Comparison of ENCODE assay signal across 1 cellular context in genomic region chr5:173057062-173057924, GRCh38.
TF ChIP-seq lines count a peak whose summit lies in the region.

No MANE protein-coding gene starts in this region.

TF ChIP-seq in HepG2, 621 proteins besides CTCF, POLR2A, EP300 and RAD21 (continued from another document and continues in another):
- TF ChIP-seq, protein P1, sequence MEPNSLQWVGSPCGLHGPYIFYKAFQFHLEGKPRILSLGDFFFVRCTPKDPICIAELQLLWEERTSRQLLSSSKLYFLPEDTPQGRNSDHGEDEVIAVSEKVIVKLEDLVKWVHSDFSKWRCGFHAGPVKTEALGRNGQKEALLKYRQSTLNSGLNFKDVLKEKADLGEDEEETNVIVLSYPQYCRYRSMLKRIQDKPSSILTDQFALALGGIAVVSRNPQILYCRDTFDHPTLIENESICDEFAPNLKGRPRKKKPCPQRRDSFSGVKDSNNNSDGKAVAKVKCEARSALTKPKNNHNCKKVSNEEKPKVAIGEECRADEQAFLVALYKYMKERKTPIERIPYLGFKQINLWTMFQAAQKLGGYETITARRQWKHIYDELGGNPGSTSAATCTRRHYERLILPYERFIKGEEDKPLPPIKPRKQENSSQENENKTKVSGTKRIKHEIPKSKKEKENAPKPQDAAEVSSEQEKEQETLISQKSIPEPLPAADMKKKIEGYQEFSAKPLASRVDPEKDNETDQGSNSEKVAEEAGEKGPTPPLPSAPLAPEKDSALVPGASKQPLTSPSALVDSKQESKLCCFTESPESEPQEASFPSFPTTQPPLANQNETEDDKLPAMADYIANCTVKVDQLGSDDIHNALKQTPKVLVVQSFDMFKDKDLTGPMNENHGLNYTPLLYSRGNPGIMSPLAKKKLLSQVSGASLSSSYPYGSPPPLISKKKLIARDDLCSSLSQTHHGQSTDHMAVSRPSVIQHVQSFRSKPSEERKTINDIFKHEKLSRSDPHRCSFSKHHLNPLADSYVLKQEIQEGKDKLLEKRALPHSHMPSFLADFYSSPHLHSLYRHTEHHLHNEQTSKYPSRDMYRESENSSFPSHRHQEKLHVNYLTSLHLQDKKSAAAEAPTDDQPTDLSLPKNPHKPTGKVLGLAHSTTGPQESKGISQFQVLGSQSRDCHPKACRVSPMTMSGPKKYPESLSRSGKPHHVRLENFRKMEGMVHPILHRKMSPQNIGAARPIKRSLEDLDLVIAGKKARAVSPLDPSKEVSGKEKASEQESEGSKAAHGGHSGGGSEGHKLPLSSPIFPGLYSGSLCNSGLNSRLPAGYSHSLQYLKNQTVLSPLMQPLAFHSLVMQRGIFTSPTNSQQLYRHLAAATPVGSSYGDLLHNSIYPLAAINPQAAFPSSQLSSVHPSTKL (CRISPR knock-in tag; IDR thresholded peaks at IDR 0.05): peak; percentile 53; the same call in 1 of the 2 replicates
- TF ChIP-seq HNRNPLL (IDR thresholded peaks at IDR 0.05; ENCODE audit: low read depth, low read length, poor library complexity, severe bottlenecking): peak; percentile 45
- no peak for TF ChIP-seq SKI (IDR thresholded peaks at IDR 0.05; ENCODE audit: partially characterized antibody)
- TF ChIP-seq ZNF230 (CRISPR knock-in tag; IDR thresholded peaks at IDR 0.05): no peak
- TF ChIP-seq SRSF1 (optimal IDR thresholded peaks at IDR 0.05; ENCODE audit: low read depth, low read length): peak; percentile 89
- TF ChIP-seq LCORL (IDR thresholded peaks at IDR 0.05): no peak
- peak; percentile 93 for TF ChIP-seq LCORL (CRISPR knock-in tag; IDR thresholded peaks at IDR 0.05)
- TF ChIP-seq GPN1 (CRISPR knock-in tag; IDR thresholded peaks at IDR 0.05; ENCODE audit: borderline replicate concordance): no peak
- TF ChIP-seq XBP1 (CRISPR knock-in tag; IDR thresholded peaks at IDR 0.05): no peak
- no peak for TF ChIP-seq TRAFD1 (CRISPR knock-in tag; IDR thresholded peaks at IDR 0.05; ENCODE audit: borderline replicate concordance)
- TF ChIP-seq, protein P2, sequence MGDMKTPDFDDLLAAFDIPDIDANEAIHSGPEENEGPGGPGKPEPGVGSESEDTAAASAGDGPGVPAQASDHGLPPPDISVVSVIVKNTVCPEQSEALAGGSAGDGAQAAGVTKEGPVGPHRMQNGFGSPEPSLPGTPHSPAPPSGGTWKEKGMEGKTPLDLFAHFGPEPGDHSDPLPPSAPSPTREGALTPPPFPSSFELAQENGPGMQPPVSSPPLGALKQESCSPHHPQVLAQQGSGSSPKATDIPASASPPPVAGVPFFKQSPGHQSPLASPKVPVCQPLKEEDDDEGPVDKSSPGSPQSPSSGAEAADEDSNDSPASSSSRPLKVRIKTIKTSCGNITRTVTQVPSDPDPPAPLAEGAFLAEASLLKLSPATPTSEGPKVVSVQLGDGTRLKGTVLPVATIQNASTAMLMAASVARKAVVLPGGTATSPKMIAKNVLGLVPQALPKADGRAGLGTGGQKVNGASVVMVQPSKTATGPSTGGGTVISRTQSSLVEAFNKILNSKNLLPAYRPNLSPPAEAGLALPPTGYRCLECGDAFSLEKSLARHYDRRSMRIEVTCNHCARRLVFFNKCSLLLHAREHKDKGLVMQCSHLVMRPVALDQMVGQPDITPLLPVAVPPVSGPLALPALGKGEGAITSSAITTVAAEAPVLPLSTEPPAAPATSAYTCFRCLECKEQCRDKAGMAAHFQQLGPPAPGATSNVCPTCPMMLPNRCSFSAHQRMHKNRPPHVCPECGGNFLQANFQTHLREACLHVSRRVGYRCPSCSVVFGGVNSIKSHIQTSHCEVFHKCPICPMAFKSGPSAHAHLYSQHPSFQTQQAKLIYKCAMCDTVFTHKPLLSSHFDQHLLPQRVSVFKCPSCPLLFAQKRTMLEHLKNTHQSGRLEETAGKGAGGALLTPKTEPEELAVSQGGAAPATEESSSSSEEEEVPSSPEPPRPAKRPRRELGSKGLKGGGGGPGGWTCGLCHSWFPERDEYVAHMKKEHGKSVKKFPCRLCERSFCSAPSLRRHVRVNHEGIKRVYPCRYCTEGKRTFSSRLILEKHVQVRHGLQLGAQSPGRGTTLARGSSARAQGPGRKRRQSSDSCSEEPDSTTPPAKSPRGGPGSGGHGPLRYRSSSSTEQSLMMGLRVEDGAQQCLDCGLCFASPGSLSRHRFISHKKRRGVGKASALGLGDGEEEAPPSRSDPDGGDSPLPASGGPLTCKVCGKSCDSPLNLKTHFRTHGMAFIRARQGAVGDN (CRISPR knock-in tag; IDR thresholded peaks at IDR 0.05): peak; percentile 65
- peak; percentile 51 for TF ChIP-seq NCOA2 (CRISPR knock-in tag; IDR thresholded peaks at IDR 0.05)
- peak; percentile 94 for TF ChIP-seq PCBP1 (IDR thresholded peaks at IDR 0.05; ENCODE audit: borderline replicate concordance, low read depth, low read length)
- peak; percentile 94 for TF ChIP-seq YY1 (IDR thresholded peaks at IDR 0.05; ENCODE audit: insufficient read depth, insufficient replicate concordance, low read depth, low read length)
- TF ChIP-seq ZNF556 (CRISPR knock-in tag; IDR thresholded peaks at IDR 0.05; ENCODE audit: borderline replicate concordance): 0 out of 2 replicates have a peak, but pooled peaks have one; percentile 51
- TF ChIP-seq, protein P3, sequence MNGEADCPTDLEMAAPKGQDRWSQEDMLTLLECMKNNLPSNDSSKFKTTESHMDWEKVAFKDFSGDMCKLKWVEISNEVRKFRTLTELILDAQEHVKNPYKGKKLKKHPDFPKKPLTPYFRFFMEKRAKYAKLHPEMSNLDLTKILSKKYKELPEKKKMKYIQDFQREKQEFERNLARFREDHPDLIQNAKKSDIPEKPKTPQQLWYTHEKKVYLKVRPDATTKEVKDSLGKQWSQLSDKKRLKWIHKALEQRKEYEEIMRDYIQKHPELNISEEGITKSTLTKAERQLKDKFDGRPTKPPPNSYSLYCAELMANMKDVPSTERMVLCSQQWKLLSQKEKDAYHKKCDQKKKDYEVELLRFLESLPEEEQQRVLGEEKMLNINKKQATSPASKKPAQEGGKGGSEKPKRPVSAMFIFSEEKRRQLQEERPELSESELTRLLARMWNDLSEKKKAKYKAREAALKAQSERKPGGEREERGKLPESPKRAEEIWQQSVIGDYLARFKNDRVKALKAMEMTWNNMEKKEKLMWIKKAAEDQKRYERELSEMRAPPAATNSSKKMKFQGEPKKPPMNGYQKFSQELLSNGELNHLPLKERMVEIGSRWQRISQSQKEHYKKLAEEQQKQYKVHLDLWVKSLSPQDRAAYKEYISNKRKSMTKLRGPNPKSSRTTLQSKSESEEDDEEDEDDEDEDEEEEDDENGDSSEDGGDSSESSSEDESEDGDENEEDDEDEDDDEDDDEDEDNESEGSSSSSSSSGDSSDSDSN (CRISPR knock-in tag; IDR thresholded peaks at IDR 0.05): peak; percentile 24; the same call in 1 of the 2 replicates
- TF ChIP-seq SCMH1 (CRISPR knock-in tag; IDR thresholded peaks at IDR 0.05; ENCODE audit: borderline replicate concordance): no peak
- TF ChIP-seq MBNL3 (CRISPR knock-in tag; conservative IDR thresholded peaks at IDR 0.05): no peak
- TF ChIP-seq IRF2 (CRISPR knock-in tag; IDR thresholded peaks at IDR 0.05): peak; percentile 75
- peak; percentile 78 for TF ChIP-seq KMT2B (CRISPR knock-in tag; IDR thresholded peaks at IDR 0.05)
- peak; percentile 36; the same call in 1 of the 2 replicates for TF ChIP-seq ZBTB7B (CRISPR knock-in tag; IDR thresholded peaks at IDR 0.05)
- TF ChIP-seq, protein P4, sequence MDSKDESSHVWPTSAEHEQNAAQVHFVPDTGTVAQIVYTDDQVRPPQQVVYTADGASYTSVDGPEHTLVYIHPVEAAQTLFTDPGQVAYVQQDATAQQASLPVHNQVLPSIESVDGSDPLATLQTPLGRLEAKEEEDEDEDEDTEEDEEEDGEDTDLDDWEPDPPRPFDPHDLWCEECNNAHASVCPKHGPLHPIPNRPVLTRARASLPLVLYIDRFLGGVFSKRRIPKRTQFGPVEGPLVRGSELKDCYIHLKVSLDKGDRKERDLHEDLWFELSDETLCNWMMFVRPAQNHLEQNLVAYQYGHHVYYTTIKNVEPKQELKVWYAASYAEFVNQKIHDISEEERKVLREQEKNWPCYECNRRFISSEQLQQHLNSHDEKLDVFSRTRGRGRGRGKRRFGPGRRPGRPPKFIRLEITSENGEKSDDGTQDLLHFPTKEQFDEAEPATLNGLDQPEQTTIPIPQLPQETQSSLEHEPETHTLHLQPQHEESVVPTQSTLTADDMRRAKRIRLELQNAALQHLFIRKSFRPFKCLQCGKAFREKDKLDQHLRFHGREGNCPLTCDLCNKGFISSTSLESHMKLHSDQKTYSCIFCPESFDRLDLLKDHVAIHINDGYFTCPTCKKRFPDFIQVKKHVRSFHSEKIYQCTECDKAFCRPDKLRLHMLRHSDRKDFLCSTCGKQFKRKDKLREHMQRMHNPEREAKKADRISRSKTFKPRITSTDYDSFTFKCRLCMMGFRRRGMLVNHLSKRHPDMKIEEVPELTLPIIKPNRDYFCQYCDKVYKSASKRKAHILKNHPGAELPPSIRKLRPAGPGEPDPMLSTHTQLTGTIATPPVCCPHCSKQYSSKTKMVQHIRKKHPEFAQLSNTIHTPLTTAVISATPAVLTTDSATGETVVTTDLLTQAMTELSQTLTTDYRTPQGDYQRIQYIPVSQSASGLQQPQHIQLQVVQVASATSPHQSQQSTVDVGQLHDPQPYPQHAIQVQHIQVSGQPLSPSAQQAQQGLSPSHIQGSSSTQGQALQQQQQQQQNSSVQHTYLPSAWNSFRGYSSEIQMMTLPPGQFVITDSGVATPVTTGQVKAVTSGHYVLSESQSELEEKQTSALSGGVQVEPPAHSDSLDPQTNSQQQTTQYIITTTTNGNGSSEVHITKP (CRISPR knock-in tag; IDR thresholded peaks at IDR 0.05; ENCODE audit: low read depth): peak; percentile 50; the same call in 1 of the 2 replicates
- TF ChIP-seq TARDBP (CRISPR knock-in tag; IDR thresholded peaks at IDR 0.05): peak; percentile 80
- TF ChIP-seq, protein P5, sequence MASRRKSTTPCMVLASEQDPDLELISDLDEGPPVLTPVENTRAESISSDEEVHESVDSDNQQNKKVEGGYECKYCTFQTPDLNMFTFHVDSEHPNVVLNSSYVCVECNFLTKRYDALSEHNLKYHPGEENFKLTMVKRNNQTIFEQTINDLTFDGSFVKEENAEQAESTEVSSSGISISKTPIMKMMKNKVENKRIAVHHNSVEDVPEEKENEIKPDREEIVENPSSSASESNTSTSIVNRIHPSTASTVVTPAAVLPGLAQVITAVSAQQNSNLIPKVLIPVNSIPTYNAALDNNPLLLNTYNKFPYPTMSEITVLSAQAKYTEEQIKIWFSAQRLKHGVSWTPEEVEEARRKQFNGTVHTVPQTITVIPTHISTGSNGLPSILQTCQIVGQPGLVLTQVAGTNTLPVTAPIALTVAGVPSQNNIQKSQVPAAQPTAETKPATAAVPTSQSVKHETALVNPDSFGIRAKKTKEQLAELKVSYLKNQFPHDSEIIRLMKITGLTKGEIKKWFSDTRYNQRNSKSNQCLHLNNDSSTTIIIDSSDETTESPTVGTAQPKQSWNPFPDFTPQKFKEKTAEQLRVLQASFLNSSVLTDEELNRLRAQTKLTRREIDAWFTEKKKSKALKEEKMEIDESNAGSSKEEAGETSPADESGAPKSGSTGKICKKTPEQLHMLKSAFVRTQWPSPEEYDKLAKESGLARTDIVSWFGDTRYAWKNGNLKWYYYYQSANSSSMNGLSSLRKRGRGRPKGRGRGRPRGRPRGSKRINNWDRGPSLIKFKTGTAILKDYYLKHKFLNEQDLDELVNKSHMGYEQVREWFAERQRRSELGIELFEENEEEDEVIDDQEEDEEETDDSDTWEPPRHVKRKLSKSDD (CRISPR knock-in tag; IDR thresholded peaks at IDR 0.05; ENCODE audit: low read depth): peak; percentile 61; the same call in 1 of the 2 replicates
- TF ChIP-seq, protein P6, sequence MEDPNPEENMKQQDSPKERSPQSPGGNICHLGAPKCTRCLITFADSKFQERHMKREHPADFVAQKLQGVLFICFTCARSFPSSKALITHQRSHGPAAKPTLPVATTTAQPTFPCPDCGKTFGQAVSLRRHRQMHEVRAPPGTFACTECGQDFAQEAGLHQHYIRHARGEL (CRISPR knock-in tag; IDR thresholded peaks at IDR 0.05): no peak
- no peak; the same call in 1 of the 2 replicates for TF ChIP-seq ZNF652 (CRISPR knock-in tag; IDR thresholded peaks at IDR 0.05; ENCODE audit: borderline replicate concordance, low read depth)
- TF ChIP-seq NKX3-1 (CRISPR knock-in tag; IDR thresholded peaks at IDR 0.05): no peak
- peak; percentile 65; the same call in 1 of the 2 replicates for TF ChIP-seq YEATS2 (CRISPR knock-in tag; IDR thresholded peaks at IDR 0.05; ENCODE audit: borderline replicate concordance)
- no peak for TF ChIP-seq E2F2 (CRISPR knock-in tag; IDR thresholded peaks at IDR 0.05; ENCODE audit: borderline replicate concordance)
- TF ChIP-seq ASH2L (IDR thresholded peaks at IDR 0.05; ENCODE audit: insufficient read length, low read depth, low read length): peak; percentile 72
- peak; percentile 62; the same call in 1 of the 2 replicates for TF ChIP-seq RARA (CRISPR knock-in tag; IDR thresholded peaks at IDR 0.05)
- peak; percentile 47; the same call in 1 of the 2 replicates for TF ChIP-seq ZBTB25 (CRISPR knock-in tag; IDR thresholded peaks at IDR 0.05)
